8 cellular contexts compared by ENCODE assay signal in the genomic region with DNA sequence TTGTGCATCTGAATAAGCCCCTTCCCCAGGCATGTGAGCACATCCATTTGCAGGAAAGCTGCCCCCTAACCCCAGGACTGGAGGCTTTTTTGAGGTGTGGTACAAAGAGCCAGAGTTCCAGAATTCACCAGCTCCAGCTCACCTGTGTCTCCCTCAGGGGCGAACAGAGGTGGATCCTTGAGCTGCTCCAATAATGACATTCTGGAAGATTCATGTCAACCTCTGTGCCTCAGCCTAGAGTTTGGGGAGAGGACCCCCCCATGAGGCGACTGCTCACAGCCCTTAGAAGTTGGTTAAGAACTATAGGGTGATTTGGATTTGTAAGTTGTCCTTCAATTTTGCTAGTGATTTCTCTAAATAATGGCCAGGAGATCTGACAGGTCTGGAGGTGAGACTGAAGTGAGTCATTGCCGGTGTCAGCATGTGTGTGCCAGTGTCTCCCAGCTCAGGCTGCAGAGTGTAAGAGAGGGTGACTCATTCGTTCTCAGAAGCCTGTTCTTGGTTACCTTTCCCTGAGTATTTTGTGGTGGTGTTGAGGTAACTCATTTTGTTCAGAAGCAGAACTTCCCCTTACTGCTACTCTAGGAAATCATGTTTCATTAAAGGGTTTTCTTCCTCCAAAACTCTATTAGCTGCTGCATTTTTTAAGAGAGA.
DNase-seq lines count a peak whose midpoint lies in the region; ATAC-seq, FAIRE-seq and TF ChIP-seq lines count a peak whose summit lies in the region.

No MANE protein-coding gene starts in this region.

- peak; percentile 5 for DNase-seq in NK-92 (lab: John Stamatoyannopoulos, UW; ENCODE audit: unreplicated experiment)
- DNase-seq in GM12878 (ENCODE audit: low read depth, low spot score): peak; percentile 81
- peak in 3 of 4 experiments; percentile 3 to 44 (median 31) for DNase-seq in stimulated activated CD4-positive, alpha-beta T cell treated with anti-CD3 and anti-CD28 coated beads, Interleukin-1b, Interleukin-23, amount 100 ng/mL, for 24 hours (ENCODE audit: low read depth in 4 of 4, low spot score in 1 of 4)
- no peak for DNase-seq in D721Med (ENCODE audit: insufficient read length, low spot score)
- DNase-seq in esophagus squamous epithelium (lab: John Stamatoyannopoulos, UW): no peak
- no peak for DNase-seq in NCI-H1048 (lab: John Stamatoyannopoulos, UW)

- FAIRE-seq in GM12878 (lab: Jason Lieb, UNC) (peak; percentile 89), D721Med (lab: Jason Lieb, UNC) (no peak)

- H3K36me3 ChIP-seq in GM12878 (ENCODE audit: control insufficient read depth in 2 of 2, insufficient read depth in 2 of 2, low read length in 1 of 2) (no peaks in the 10 kb centered on the region; a peak in 2 of 4 replicates), esophagus squamous epithelium (no peaks in the 10 kb centered on the region)

- TF ChIP-seq CTCF in GM12878 (IDR thresholded peaks at IDR 0.05 in 2 of 3, conservative IDR thresholded peaks at IDR 0.05 in 1 of 3; ENCODE audit: control insufficient read depth in 2 of 3, extremely low read depth in 1 of 3, insufficient read depth in 1 of 3, low read depth in 3 of 3, low read length in 3 of 3) (no peak), D721Med (IDR thresholded peaks at IDR 0.05; ENCODE audit: insufficient read depth, missing control alignments) (no peak), esophagus squamous epithelium (IDR thresholded peaks at IDR 0.05) (no peak)

- no peak overlapping the region for H3K4me3 ChIP-seq in GM12878
- no peak overlapping the region for H3K4me3 ChIP-seq in esophagus squamous epithelium

- H3K9me3 ChIP-seq in GM12878 (replicated peaks; ENCODE audit: control insufficient read depth, insufficient read depth, low read length) (no peaks in the 10 kb centered on the region), esophagus squamous epithelium (no peaks in the 10 kb centered on the region)

- H3K27me3 ChIP-seq in GM12878 (replicated peaks in 1 of 2; ENCODE audit: control insufficient read depth in 2 of 2, insufficient read depth in 2 of 2, low read length in 1 of 2): no peaks in the 10 kb centered on the region; a peak in 1 of 4 replicates
- peaks cover 0 to 43% (median 0%) of the 10 kb centered on the region in 4 donors for H3K27me3 ChIP-seq in esophagus squamous epithelium

- 8% methylated on average over 4 of the region's 4 CpGs for WGBS in GM12878 (ENCODE audit: insufficient coverage, insufficient replicate concordance, low lambda C conversion rate, missing lambda C conversion rate)
- 25 to 32% methylated on average over 3 of the region's 4 CpGs for WGBS in esophagus squamous epithelium, 2 donors

- ATAC-seq in GM18517 (IDR thresholded peaks at IDR 0.05; ENCODE audit: unreplicated experiment) (peak; percentile 72), HG02623 (IDR thresholded peaks at IDR 0.05; ENCODE audit: unreplicated experiment) (peak; percentile 88), GM12878 (peak; percentile 99)

- H3K4me1 ChIP-seq in GM12878 (ENCODE audit: control insufficient read depth, insufficient read depth, low read length) (peaks cover 20% of the 10 kb centered on the region), esophagus squamous epithelium (peaks cover 0 to 40% (median 11%) of the 10 kb centered on the region in 3 donors)

- TF ChIP-seq EP300 in GM12878 (IDR thresholded peaks at IDR 0.05; ENCODE audit: borderline replicate concordance in 1 of 2, control insufficient read depth in 1 of 2, low read depth in 2 of 2, low read length in 2 of 2): peak in 1 of 2 experiments; percentile 49; a peak in 1 of 4 replicates

- 0 out of 2 replicates have a peak, but pooled peaks cover 3% of the 10 kb centered on the region for H4K20me1 ChIP-seq in GM12878 (ENCODE audit: control insufficient read depth, insufficient read depth)

- no peak overlapping the region; the same call in 1 of the 2 replicates for H3K9ac ChIP-seq in GM12878 (ENCODE audit: control insufficient read depth, insufficient read depth, low read length)

- CTCF ChIA-PET in GM12878 (lab: Yijun Ruan, JAX): interaction anchor here (0.9 to 2.0 kb wide), 8 partner anchors 9 to 225 kb away, joined by 3 to 8 read pairs (median 3); no protein-coding TSS in a partner anchor

- POLR2A ChIA-PET in GM12878 (lab: Charles Lee): interaction anchor here (1.3 to 1.5 kb wide), 2 partner anchors 46 to 104 kb away, joined by 4 read pairs; no protein-coding TSS in a partner anchor

- intact Hi-C loops in GM12878 (cut with micrococcal nuclease; ENCODE audit: unreplicated experiment) (loop anchor here (2.0 kb wide), 1 partner anchor 58 kb away; no protein-coding TSS in a partner anchor), esophagus squamous epithelium (cut with DNase I) (no loop called here)

- no peak for TF ChIP-seq POLR2A in GM12878 (IDR thresholded peaks at IDR 0.05; ENCODE audit: low read depth, low read length)
- no peak for TF ChIP-seq POLR2A in esophagus squamous epithelium (IDR thresholded peaks at IDR 0.05)

- H3K27ac ChIP-seq in GM12878 (ENCODE audit: control insufficient read depth, insufficient read depth) (peak overlapping the region; percentile 58; the same call in 1 of the 2 replicates), esophagus squamous epithelium (peak overlapping the region in 2 of 4 donors; percentile 13 to 50)

- H3K4me2 ChIP-seq in GM12878 (ENCODE audit: control insufficient read depth, insufficient read depth): peak overlapping the region; percentile 30; the same call in 1 of the 2 replicates

- BruUV-seq in GM12878 (replicated peaks; lab: Mats Ljungman, UMichigan): no TSS peak

- no peak for TF ChIP-seq RAD21 in GM12878 (IDR thresholded peaks at IDR 0.05; ENCODE audit: insufficient read depth, low read depth, low read length)

- SMC1A ChIA-PET in GM12878 (lab: Charles Lee; ENCODE audit: uncharacterized antibody, unreplicated experiment): interaction anchor here (0.7 to 2.0 kb wide), 11 partner anchors 9 to 157 kb away, joined by 3 to 10 read pairs (median 4); no protein-coding TSS in a partner anchor

- in situ Hi-C loops in GM12878 (cut with MboI): no loop called here

- RAD21 ChIA-PET in GM12878 (lab: Charles Lee; ENCODE audit: unreplicated experiment): interaction anchor here (0.6 to 3.3 kb wide), 10 partner anchors 46 to 355 kb away, joined by 3 to 13 read pairs (median 4); no protein-coding TSS in a partner anchor

- no peaks in the 10 kb centered on the region; the same call in 1 of the 2 replicates for H3K79me2 ChIP-seq in GM12878 (ENCODE audit: control insufficient read depth, insufficient read depth, low read length)

- H2AFZ ChIP-seq in GM12878 (ENCODE audit: control insufficient read depth, low read depth, low read length): no peak overlapping the region

TF ChIP-seq in GM12878, 131 proteins besides CTCF, POLR2A, EP300 and RAD21 (continues in another document):
- TF ChIP-seq, protein P1, sequence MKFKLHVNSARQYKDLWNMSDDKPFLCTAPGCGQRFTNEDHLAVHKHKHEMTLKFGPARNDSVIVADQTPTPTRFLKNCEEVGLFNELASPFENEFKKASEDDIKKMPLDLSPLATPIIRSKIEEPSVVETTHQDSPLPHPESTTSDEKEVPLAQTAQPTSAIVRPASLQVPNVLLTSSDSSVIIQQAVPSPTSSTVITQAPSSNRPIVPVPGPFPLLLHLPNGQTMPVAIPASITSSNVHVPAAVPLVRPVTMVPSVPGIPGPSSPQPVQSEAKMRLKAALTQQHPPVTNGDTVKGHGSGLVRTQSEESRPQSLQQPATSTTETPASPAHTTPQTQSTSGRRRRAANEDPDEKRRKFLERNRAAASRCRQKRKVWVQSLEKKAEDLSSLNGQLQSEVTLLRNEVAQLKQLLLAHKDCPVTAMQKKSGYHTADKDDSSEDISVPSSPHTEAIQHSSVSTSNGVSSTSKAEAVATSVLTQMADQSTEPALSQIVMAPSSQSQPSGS (IDR thresholded peaks at IDR 0.05; ENCODE audit: low read length): peak; percentile 69
- TF ChIP-seq, protein P2, sequence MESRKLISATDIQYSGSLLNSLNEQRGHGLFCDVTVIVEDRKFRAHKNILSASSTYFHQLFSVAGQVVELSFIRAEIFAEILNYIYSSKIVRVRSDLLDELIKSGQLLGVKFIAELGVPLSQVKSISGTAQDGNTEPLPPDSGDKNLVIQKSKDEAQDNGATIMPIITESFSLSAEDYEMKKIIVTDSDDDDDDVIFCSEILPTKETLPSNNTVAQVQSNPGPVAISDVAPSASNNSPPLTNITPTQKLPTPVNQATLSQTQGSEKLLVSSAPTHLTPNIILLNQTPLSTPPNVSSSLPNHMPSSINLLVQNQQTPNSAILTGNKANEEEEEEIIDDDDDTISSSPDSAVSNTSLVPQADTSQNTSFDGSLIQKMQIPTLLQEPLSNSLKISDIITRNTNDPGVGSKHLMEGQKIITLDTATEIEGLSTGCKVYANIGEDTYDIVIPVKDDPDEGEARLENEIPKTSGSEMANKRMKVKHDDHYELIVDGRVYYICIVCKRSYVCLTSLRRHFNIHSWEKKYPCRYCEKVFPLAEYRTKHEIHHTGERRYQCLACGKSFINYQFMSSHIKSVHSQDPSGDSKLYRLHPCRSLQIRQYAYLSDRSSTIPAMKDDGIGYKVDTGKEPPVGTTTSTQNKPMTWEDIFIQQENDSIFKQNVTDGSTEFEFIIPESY (IDR thresholded peaks at IDR 0.05): no peak
- no peak for TF ChIP-seq TAF1 (IDR thresholded peaks at IDR 0.05; ENCODE audit: borderline replicate concordance, low read depth, low read length)
- TF ChIP-seq RELA (IDR thresholded peaks at IDR 0.05; ENCODE audit: borderline replicate concordance, partially characterized antibody): no peak
- TF ChIP-seq ATF7 (IDR thresholded peaks at IDR 0.05; ENCODE audit: low read depth): peak; percentile 70
- no peak for TF ChIP-seq HDGF (IDR thresholded peaks at IDR 0.05)
- 0 out of 2 replicates have a peak, but pooled peaks have one; percentile 42 for TF ChIP-seq CREB1 (IDR thresholded peaks at IDR 0.05; ENCODE audit: low read depth)
- TF ChIP-seq BMI1 (IDR thresholded peaks at IDR 0.05; ENCODE audit: borderline replicate concordance): no peak
- TF ChIP-seq MYC (IDR thresholded peaks at IDR 0.05; ENCODE audit: insufficient read depth, insufficient read length, insufficient replicate concordance, low read length, severe bottlenecking): no peak

Comparison
In these comparisons a context has a peak if more than half of its experiments do, and no peak if none do; other contexts are left out.
1. DNase-seq: peak in NK-92 (single experiment), GM12878 (single experiment) and stimulated activated CD4-positive, alpha-beta T cell treated with anti-CD3 and anti-CD28 coated beads, Interleukin-1b, Interleukin-23, amount 100 ng/mL, for 24 hours (3 of 4); none in D721Med (single experiment), esophagus squamous epithelium (single experiment) and NCI-H1048 (single experiment).
2. Peak in every context shown above with its lines, with median percentiles within 50 percentile points of each other: ATAC-seq.